1 cellular context compared by ENCODE assay signal in the genomic region with DNA sequence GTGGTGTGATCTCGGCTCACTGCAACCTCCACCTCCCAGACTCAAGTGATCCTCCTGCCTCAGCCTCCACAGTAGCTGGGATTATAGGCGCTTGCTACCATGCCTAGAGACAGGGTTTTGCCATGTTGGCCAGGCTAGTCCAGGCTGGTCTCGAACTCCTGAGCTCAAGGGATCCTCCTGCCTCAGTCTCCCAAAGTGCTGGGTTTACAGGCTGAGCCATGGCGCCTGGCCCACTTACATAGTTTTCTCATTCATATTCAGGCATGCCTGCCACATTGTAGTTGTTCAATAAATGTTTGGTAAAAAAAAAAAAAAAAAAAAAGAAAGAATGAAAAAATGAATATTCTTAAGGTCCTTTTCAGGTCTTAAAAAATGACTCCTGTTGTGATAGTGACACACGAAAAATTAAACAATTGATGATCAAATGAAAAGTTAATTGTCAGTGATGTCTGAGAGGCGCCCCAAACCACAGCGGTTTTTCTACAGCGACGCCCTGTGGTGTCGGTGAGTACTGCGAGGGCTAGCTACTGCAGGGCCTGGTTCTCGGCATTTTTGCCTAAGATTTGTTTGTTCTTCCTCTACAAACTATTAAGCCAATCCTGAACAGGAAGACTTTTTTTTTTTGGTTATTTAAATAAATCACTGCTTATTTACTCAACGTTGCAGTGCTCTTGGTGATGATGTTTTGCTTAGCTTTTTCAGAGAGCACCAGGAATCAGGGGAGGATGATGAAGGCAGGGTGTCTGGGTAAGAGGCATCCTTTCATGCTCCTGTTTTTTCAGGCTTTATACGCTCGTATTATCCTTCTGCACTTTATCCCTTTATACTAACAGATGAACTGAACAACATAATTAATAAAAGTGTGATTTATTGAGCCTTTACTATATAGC.
TF ChIP-seq lines count a peak whose summit lies in the region.

No MANE protein-coding gene starts in this region.

TF ChIP-seq in SK-N-SH treated with all-trans-retinoic acid at 6 μM for 48 hours, 23 proteins besides CTCF, POLR2A, EP300 and RAD21 (continued from another document):
- TF ChIP-seq ARNTL (CRISPR knock-in tag; IDR thresholded peaks at IDR 0.05; ENCODE audit: borderline replicate concordance, low read depth) (no peak), ZC3H10 (CRISPR knock-in tag; IDR thresholded peaks at IDR 0.05) (no peak), TOX (CRISPR knock-in tag; IDR thresholded peaks at IDR 0.05; ENCODE audit: borderline replicate concordance) (no peak), POU6F1 (CRISPR knock-in tag; IDR thresholded peaks at IDR 0.05; ENCODE audit: borderline replicate concordance, low read depth) (no peak)
TF ChIP-seq in SK-N-SH treated with all-trans-retinoic acid at 6 μM for 48 hours: peak in this region for 0.
